ENCODE assay signal across 2 cellular contexts in the genomic region with DNA sequence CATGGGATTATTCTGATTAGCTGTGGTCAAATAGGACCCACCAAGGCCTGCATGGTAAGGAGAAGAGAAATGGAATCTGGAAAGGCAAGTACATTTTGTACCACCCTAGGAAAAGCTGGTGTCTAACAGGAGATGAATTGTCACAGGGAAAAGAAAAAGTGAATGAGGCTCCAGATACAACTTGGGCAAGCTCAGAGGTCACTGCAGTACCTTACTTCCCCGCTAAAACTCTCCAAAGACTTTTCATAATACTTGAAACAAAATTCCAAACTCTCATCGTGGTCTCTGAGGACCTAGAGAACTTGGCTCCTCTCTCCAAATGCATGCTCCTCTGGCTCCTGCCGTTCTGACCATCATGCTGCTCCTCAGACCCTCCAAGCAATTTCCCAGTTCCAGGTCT.
TF ChIP-seq lines count a peak whose summit lies in the region.

No MANE protein-coding gene starts in this region.

TF ChIP-seq in HepG2, 621 proteins besides CTCF, POLR2A, EP300 and RAD21:
- TF ChIP-seq, protein P1, sequence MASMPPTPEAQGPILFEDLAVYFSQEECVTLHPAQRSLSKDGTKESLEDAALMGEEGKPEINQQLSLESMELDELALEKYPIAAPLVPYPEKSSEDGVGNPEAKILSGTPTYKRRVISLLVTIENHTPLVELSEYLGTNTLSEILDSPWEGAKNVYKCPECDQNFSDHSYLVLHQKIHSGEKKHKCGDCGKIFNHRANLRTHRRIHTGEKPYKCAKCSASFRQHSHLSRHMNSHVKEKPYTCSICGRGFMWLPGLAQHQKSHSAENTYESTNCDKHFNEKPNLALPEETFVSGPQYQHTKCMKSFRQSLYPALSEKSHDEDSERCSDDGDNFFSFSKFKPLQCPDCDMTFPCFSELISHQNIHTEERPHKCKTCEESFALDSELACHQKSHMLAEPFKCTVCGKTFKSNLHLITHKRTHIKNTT (CRISPR knock-in tag; IDR thresholded peaks at IDR 0.05) = no peak
- TF ChIP-seq TCF7L2 (IDR thresholded peaks at IDR 0.05; ENCODE audit: low read depth, low read length) = 0 out of 2 replicates have a peak, but pooled peaks have one; percentile 48

TF ChIP-seq in GM12878, 131 proteins besides CTCF, POLR2A, EP300 and RAD21 (continued from another document):
- TF ChIP-seq, protein P2, sequence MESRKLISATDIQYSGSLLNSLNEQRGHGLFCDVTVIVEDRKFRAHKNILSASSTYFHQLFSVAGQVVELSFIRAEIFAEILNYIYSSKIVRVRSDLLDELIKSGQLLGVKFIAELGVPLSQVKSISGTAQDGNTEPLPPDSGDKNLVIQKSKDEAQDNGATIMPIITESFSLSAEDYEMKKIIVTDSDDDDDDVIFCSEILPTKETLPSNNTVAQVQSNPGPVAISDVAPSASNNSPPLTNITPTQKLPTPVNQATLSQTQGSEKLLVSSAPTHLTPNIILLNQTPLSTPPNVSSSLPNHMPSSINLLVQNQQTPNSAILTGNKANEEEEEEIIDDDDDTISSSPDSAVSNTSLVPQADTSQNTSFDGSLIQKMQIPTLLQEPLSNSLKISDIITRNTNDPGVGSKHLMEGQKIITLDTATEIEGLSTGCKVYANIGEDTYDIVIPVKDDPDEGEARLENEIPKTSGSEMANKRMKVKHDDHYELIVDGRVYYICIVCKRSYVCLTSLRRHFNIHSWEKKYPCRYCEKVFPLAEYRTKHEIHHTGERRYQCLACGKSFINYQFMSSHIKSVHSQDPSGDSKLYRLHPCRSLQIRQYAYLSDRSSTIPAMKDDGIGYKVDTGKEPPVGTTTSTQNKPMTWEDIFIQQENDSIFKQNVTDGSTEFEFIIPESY (IDR thresholded peaks at IDR 0.05) = no peak
- TF ChIP-seq KDM1A (IDR thresholded peaks at IDR 0.05; ENCODE audit: borderline replicate concordance) = no peak
- TF ChIP-seq, protein P3, sequence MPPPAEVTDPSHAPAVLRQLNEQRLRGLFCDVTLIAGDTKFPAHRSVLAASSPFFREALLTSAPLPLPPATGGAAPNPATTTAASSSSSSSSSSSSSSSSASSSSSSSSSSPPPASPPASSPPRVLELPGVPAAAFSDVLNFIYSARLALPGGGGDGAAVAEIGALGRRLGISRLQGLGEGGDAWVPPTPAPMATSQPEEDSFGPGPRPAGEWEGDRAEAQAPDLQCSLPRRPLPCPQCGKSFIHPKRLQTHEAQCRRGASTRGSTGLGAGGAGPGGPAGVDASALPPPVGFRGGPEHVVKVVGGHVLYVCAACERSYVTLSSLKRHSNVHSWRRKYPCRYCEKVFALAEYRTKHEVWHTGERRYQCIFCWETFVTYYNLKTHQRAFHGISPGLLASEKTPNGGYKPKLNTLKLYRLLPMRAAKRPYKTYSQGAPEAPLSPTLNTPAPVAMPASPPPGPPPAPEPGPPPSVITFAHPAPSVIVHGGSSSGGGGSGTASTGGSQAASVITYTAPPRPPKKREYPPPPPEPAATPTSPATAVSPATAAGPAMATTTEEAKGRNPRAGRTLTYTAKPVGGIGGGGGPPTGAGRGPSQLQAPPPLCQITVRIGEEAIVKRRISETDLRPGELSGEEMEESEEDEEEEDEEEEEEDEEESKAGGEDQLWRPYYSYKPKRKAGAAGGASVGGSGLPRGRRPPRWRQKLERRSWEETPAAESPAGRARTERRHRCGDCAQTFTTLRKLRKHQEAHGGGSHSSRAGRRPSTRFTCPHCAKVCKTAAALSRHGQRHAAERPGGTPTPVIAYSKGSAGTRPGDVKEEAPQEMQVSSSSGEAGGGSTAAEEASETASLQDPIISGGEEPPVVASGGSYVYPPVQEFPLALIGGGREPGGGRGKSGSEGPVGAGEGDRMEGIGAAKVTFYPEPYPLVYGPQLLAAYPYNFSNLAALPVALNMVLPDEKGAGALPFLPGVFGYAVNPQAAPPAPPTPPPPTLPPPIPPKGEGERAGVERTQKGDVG (CRISPR knock-in tag; IDR thresholded peaks at IDR 0.05) = no peak
- TF ChIP-seq LARP7 (IDR thresholded peaks at IDR 0.05) = no peak
- TF ChIP-seq RUNX3 (IDR thresholded peaks at IDR 0.05; ENCODE audit: low read length) = no peak
- TF ChIP-seq MYB (IDR thresholded peaks at IDR 0.05; ENCODE audit: borderline replicate concordance, low read depth, low read length) = no peak
- no peak for TF ChIP-seq ZNF217 (IDR thresholded peaks at IDR 0.05)
- TF ChIP-seq ZNF384 (IDR thresholded peaks at IDR 0.05; ENCODE audit: borderline replicate concordance, low read depth, low read length) = no peak
- no peak for TF ChIP-seq CREM (IDR thresholded peaks at IDR 0.05; ENCODE audit: low read depth)
TF ChIP-seq in GM12878: peak in this region for 0.
